1 cellular context compared by ENCODE assay signal in genomic region chr1:202235856-202236837, GRCh38.
TF ChIP-seq lines count a peak whose summit lies in the region.

No MANE protein-coding gene starts in this region.

TF ChIP-seq in HEK293, 187 proteins besides CTCF, POLR2A, EP300 and RAD21 (continued from another document and continues in another):
- TF ChIP-seq ZSCAN18 (tag by site-specific recombination; IDR thresholded peaks at IDR 0.05) (no peak), PRDM4 (tag by site-specific recombination; IDR thresholded peaks at IDR 0.05) (no peak), ZBTB8A (tag by site-specific recombination; IDR thresholded peaks at IDR 0.05) (0 out of 2 replicates have a peak, but pooled peaks have one; percentile 11), ZNF112 (tag by site-specific recombination; IDR thresholded peaks at IDR 0.05) (no peak), ZNF707 (tag by site-specific recombination; IDR thresholded peaks at IDR 0.05) (no peak), ZNF292 (tag by site-specific recombination; IDR thresholded peaks at IDR 0.05; ENCODE audit: borderline replicate concordance, low read depth) (no peak), ZNF341 (tag by site-specific recombination; IDR thresholded peaks at IDR 0.05; ENCODE audit: low read depth) (no peak), ZNF114 (tag by site-specific recombination; IDR thresholded peaks at IDR 0.05) (no peak), ZNF629 (tag by site-specific recombination; IDR thresholded peaks at IDR 0.05) (peak; percentile 44; the same call in 1 of the 2 replicates), ZNF2 (tag by site-specific recombination; IDR thresholded peaks at IDR 0.05) (peak; percentile 33; the same call in 1 of the 2 replicates), KLF17 (tag by site-specific recombination; IDR thresholded peaks at IDR 0.05) (peak; percentile 58), ZNF768 (tag by site-specific recombination; IDR thresholded peaks at IDR 0.05) (peak; percentile 59; the same call in 1 of the 2 replicates), ZNF664 (tag by site-specific recombination; IDR thresholded peaks at IDR 0.05) (no peak), ZNF354C (tag by site-specific recombination; IDR thresholded peaks at IDR 0.05; ENCODE audit: borderline replicate concordance, low read depth) (no peak), SALL2 (tag by site-specific recombination; IDR thresholded peaks at IDR 0.05; ENCODE audit: borderline replicate concordance) (no peak), EGR2 (tag by site-specific recombination; IDR thresholded peaks at IDR 0.05; ENCODE audit: low read depth) (0 out of 2 replicates have a peak, but pooled peaks have one; percentile 21), ZNF514 (tag by site-specific recombination; IDR thresholded peaks at IDR 0.05) (no peak), ZNF585B (tag by site-specific recombination; IDR thresholded peaks at IDR 0.05) (no peak), ZNF624 (tag by site-specific recombination; IDR thresholded peaks at IDR 0.05) (no peak), ZNF660 (tag by site-specific recombination; IDR thresholded peaks at IDR 0.05) (0 out of 2 replicates have a peak, but pooled peaks have one; percentile 20), ZNF366 (tag by site-specific recombination; conservative IDR thresholded peaks at IDR 0.05) (peak; percentile 39), RBAK (tag by site-specific recombination; IDR thresholded peaks at IDR 0.05) (0 out of 2 replicates have a peak, but pooled peaks have one; percentile 29), ZNF843 (tag by site-specific recombination; IDR thresholded peaks at IDR 0.05) (no peak), ZNF621 (tag by site-specific recombination; IDR thresholded peaks at IDR 0.05) (no peak), ZNF211 (tag by site-specific recombination; IDR thresholded peaks at IDR 0.05; ENCODE audit: low read depth) (no peak), ZNF10 (tag by site-specific recombination; IDR thresholded peaks at IDR 0.05) (no peak), ZIC2 (tag by site-specific recombination; IDR thresholded peaks at IDR 0.05) (peak; percentile 95), ZNF350 (tag by site-specific recombination; IDR thresholded peaks at IDR 0.05) (no peak), ZNF416 (tag by site-specific recombination; IDR thresholded peaks at IDR 0.05) (no peak), KLF1 (tag by site-specific recombination; IDR thresholded peaks at IDR 0.05) (no peak), ZSCAN16 (tag by site-specific recombination; IDR thresholded peaks at IDR 0.05) (no peak), ZNF302 (tag by site-specific recombination; IDR thresholded peaks at IDR 0.05; ENCODE audit: low read depth) (no peak)
- TF ChIP-seq, protein P1, sequence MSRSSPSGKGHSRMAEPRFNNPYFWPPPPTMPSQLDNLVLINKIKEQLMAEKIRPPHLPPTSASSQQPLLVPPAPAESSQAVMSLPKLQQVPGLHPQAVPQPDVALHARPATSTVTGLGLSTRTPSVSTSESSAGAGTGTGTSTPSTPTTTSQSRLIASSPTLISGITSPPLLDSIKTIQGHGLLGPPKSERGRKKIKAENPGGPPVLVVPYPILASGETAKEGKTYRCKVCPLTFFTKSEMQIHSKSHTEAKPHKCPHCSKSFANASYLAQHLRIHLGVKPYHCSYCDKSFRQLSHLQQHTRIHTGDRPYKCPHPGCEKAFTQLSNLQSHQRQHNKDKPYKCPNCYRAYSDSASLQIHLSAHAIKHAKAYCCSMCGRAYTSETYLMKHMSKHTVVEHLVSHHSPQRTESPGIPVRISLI (tag by site-specific recombination; IDR thresholded peaks at IDR 0.05): no peak
- TF ChIP-seq, protein P2, sequence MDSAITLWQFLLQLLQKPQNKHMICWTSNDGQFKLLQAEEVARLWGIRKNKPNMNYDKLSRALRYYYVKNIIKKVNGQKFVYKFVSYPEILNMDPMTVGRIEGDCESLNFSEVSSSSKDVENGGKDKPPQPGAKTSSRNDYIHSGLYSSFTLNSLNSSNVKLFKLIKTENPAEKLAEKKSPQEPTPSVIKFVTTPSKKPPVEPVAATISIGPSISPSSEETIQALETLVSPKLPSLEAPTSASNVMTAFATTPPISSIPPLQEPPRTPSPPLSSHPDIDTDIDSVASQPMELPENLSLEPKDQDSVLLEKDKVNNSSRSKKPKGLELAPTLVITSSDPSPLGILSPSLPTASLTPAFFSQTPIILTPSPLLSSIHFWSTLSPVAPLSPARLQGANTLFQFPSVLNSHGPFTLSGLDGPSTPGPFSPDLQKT (IDR thresholded peaks at IDR 0.05; ENCODE audit: borderline replicate concordance, low read depth, low read length): no peak
- TF ChIP-seq, protein P3, sequence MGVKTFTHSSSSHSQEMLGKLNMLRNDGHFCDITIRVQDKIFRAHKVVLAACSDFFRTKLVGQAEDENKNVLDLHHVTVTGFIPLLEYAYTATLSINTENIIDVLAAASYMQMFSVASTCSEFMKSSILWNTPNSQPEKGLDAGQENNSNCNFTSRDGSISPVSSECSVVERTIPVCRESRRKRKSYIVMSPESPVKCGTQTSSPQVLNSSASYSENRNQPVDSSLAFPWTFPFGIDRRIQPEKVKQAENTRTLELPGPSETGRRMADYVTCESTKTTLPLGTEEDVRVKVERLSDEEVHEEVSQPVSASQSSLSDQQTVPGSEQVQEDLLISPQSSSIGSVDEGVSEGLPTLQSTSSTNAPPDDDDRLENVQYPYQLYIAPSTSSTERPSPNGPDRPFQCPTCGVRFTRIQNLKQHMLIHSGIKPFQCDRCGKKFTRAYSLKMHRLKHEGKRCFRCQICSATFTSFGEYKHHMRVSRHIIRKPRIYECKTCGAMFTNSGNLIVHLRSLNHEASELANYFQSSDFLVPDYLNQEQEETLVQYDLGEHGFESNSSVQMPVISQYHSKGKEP (tag by site-specific recombination; IDR thresholded peaks at IDR 0.05): no peak
- TF ChIP-seq, protein P4, sequence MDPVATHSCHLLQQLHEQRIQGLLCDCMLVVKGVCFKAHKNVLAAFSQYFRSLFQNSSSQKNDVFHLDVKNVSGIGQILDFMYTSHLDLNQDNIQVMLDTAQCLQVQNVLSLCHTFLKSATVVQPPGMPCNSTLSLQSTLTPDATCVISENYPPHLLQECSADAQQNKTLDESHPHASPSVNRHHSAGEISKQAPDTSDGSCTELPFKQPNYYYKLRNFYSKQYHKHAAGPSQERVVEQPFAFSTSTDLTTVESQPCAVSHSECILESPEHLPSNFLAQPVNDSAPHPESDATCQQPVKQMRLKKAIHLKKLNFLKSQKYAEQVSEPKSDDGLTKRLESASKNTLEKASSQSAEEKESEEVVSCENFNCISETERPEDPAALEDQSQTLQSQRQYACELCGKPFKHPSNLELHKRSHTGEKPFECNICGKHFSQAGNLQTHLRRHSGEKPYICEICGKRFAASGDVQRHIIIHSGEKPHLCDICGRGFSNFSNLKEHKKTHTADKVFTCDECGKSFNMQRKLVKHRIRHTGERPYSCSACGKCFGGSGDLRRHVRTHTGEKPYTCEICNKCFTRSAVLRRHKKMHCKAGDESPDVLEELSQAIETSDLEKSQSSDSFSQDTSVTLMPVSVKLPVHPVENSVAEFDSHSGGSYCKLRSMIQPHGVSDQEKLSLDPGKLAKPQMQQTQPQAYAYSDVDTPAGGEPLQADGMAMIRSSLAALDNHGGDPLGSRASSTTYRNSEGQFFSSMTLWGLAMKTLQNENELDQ (tag by site-specific recombination; IDR thresholded peaks at IDR 0.05; ENCODE audit: low read depth): no peak
- TF ChIP-seq, protein P5, sequence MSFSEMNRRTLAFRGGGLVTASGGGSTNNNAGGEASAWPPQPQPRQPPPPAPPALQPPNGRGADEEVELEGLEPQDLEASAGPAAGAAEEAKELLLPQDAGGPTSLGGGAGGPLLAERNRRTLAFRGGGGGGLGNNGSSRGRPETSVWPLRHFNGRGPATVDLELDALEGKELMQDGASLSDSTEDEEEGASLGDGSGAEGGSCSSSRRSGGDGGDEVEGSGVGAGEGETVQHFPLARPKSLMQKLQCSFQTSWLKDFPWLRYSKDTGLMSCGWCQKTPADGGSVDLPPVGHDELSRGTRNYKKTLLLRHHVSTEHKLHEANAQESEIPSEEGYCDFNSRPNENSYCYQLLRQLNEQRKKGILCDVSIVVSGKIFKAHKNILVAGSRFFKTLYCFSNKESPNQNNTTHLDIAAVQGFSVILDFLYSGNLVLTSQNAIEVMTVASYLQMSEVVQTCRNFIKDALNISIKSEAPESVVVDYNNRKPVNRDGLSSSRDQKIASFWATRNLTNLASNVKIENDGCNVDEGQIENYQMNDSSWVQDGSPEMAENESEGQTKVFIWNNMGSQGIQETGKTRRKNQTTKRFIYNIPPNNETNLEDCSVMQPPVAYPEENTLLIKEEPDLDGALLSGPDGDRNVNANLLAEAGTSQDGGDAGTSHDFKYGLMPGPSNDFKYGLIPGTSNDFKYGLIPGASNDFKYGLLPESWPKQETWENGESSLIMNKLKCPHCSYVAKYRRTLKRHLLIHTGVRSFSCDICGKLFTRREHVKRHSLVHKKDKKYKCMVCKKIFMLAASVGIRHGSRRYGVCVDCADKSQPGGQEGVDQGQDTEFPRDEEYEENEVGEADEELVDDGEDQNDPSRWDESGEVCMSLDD (tag by site-specific recombination; IDR thresholded peaks at IDR 0.05): peak; percentile 22; the same call in 1 of the 2 replicates
- TF ChIP-seq, protein P6, sequence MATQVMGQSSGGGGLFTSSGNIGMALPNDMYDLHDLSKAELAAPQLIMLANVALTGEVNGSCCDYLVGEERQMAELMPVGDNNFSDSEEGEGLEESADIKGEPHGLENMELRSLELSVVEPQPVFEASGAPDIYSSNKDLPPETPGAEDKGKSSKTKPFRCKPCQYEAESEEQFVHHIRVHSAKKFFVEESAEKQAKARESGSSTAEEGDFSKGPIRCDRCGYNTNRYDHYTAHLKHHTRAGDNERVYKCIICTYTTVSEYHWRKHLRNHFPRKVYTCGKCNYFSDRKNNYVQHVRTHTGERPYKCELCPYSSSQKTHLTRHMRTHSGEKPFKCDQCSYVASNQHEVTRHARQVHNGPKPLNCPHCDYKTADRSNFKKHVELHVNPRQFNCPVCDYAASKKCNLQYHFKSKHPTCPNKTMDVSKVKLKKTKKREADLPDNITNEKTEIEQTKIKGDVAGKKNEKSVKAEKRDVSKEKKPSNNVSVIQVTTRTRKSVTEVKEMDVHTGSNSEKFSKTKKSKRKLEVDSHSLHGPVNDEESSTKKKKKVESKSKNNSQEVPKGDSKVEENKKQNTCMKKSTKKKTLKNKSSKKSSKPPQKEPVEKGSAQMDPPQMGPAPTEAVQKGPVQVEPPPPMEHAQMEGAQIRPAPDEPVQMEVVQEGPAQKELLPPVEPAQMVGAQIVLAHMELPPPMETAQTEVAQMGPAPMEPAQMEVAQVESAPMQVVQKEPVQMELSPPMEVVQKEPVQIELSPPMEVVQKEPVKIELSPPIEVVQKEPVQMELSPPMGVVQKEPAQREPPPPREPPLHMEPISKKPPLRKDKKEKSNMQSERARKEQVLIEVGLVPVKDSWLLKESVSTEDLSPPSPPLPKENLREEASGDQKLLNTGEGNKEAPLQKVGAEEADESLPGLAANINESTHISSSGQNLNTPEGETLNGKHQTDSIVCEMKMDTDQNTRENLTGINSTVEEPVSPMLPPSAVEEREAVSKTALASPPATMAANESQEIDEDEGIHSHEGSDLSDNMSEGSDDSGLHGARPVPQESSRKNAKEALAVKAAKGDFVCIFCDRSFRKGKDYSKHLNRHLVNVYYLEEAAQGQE (tag by site-specific recombination; IDR thresholded peaks at IDR 0.05): no peak
- TF ChIP-seq, protein P7, sequence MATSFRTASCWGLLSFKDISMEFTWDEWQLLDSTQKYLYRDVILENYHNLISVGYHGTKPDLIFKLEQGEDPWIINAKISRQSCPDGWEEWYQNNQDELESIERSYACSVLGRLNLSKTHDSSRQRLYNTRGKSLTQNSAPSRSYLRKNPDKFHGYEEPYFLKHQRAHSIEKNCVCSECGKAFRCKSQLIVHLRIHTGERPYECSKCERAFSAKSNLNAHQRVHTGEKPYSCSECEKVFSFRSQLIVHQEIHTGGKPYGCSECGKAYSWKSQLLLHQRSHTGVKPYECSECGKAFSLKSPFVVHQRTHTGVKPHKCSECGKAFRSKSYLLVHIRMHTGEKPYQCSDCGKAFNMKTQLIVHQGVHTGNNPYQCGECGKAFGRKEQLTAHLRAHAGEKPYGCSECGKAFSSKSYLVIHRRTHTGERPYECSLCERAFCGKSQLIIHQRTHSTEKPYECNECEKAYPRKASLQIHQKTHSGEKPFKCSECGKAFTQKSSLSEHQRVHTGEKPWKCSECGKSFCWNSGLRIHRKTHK (tag by site-specific recombination; IDR thresholded peaks at IDR 0.05): no peak
- TF ChIP-seq, protein P8, sequence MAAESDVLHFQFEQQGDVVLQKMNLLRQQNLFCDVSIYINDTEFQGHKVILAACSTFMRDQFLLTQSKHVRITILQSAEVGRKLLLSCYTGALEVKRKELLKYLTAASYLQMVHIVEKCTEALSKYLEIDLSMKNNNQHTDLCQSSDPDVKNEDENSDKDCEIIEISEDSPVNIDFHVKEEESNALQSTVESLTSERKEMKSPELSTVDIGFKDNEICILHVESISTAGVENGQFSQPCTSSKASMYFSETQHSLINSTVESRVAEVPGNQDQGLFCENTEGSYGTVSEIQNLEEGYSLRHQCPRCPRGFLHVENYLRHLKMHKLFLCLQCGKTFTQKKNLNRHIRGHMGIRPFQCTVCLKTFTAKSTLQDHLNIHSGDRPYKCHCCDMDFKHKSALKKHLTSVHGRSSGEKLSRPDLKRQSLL (tag by site-specific recombination; IDR thresholded peaks at IDR 0.05): no peak
